ENCODE assay signal across 12 cellular contexts in genomic region chr15:70870066-70870465, GRCh38. TPM values are rescaled to one million over a fixed set of nuclear protein-coding genes. Genes with fewer than 3 reads are reported as not detected.
A peak's percentile ranks its signal among the peaks of the same experiment; 100 is the strongest.
DNase-seq lines count a peak whose midpoint lies in the region; ATAC-seq and TF ChIP-seq lines count a peak whose summit lies in the region.
"Had no signal": no experiment of that assay in that cellular context is flagged by ENCODE, and none has a peak within 500 bp of the region (broad histone marks: within the 10 kb centered on the region; RNA-seq: fewer than 3 reads in every experiment).

No MANE protein-coding gene starts in this region.

- H4K20me1 ChIP-seq in PC-9 (ENCODE audit: insufficient read depth) = no peaks in the 10 kb centered on the region

- H3K27ac ChIP-seq in brain microvascular endothelial cell (no peak overlapping the region), PC-9 (no peak overlapping the region)
- H3K27ac ChIP-seq: prostate gland had no signal

- no peak overlapping the region for H3K4me2 ChIP-seq in PC-9

- DNase-seq in ELR (ENCODE audit: low read depth) (peak; percentile 80), MG63 (peak; percentile 36), brain microvascular endothelial cell (peak; percentile 48), myocyte (ENCODE audit: low read depth) (peak; percentile 86), PC-9 (no peak), D341Med (ENCODE audit: low spot score) (no peak)
- no peak for DNase-seq in central memory CD4-positive, alpha-beta T cell
- DNase-seq: CD8-positive, alpha-beta T cell; NCI-H774 had no signal

- TF ChIP-seq CTCF in brain microvascular endothelial cell (IDR thresholded peaks at IDR 0.05; ENCODE audit: low read depth, low read length, missing control alignments) = no peak
- TF ChIP-seq CTCF in PC-9 (conservative IDR thresholded peaks at IDR 0.05) = no peak

- intact Hi-C loops in PC-9 (cut with micrococcal nuclease; ENCODE audit: unreplicated experiment) = loop anchor here (10.0 kb wide), 1 partner anchor 45 kb away; no protein-coding TSS in a partner anchor

- in situ Hi-C loops in brain microvascular endothelial cell (cut with HindIII; ENCODE audit: low pct_ligation_motif_present, low sequenced_read_pairs) = no loop called here

- no peak overlapping the region for H3K4me3 ChIP-seq in MG63
- H3K4me3 ChIP-seq in brain microvascular endothelial cell (ENCODE audit: low read depth, low read length) = no peak overlapping the region
- H3K4me3 ChIP-seq in PC-9 = no peak overlapping the region
- H3K4me3 ChIP-seq: prostate gland had no signal

- no peaks in the 10 kb centered on the region for H3F3A ChIP-seq in PC-9 (ENCODE audit: insufficient read depth, low read depth)

- H3K9me3 ChIP-seq in MG63 (peaks cover 4% of the 10 kb centered on the region; the same call in 1 of the 2 replicates), PC-9 (ENCODE audit: insufficient read depth, low read depth) (no peaks in the 10 kb centered on the region)
- H3K9me3 ChIP-seq: prostate gland had no signal

- no peaks in the 10 kb centered on the region for H3K27me3 ChIP-seq in MG63
- no peaks in the 10 kb centered on the region for H3K27me3 ChIP-seq in brain microvascular endothelial cell (replicated peaks)
- H3K27me3 ChIP-seq in PC-9 (ENCODE audit: insufficient read depth, low read depth) = no peaks in the 10 kb centered on the region

- ATAC-seq in GM18873 (IDR thresholded peaks at IDR 0.05; ENCODE audit: low FRiP score, unreplicated experiment) = no peak
- ATAC-seq: CD8-positive, alpha-beta T cell had no signal

- H3K36me3 ChIP-seq in MG63 = no peaks in the 10 kb centered on the region
- H3K36me3 ChIP-seq in brain microvascular endothelial cell (replicated peaks) = no peaks in the 10 kb centered on the region
- no peaks in the 10 kb centered on the region for H3K36me3 ChIP-seq in PC-9 (ENCODE audit: low read depth)
- H3K36me3 ChIP-seq: prostate gland had no signal

- no peaks in the 10 kb centered on the region for H3K9me2 ChIP-seq in PC-9 (ENCODE audit: insufficient read depth)

- H2AFZ ChIP-seq in PC-9 = no peak overlapping the region

- no peaks in the 10 kb centered on the region for H3K79me2 ChIP-seq in PC-9 (ENCODE audit: low read depth)

- H3K4me1 ChIP-seq in PC-9 (replicated peaks; ENCODE audit: insufficient read depth) = no peaks in the 10 kb centered on the region
- H3K4me1 ChIP-seq: prostate gland had no signal

- CTCF ChIA-PET in PC-9 (lab: Charles Lee) = interaction anchor here (1.0 kb wide), 1 partner anchor 36 kb away, joined by 3 read pairs; no protein-coding TSS in a partner anchor

- BruUV-seq in PC-9 (replicated peaks; lab: Mats Ljungman, UMichigan) = no TSS peak

- POLR2A ChIA-PET in PC-9 (lab: Charles Lee; ENCODE audit: unreplicated experiment) = interaction anchor here (0.6 kb wide), 1 partner anchor 52 kb away, joined by 7 read pairs; no protein-coding TSS in a partner anchor

RNA-seq across cellular contexts. Expression of gene LARP6, which starts 16.1 kb away (rescaled TPM):
- total RNA-seq in MG63 (2014; rRNA removed; shearing (Covaris generic); ENCODE audit: low replicate concordance) = 62.8 and 116 TPM in 2 replicates
- total RNA-seq in myocyte (20.6 and 44.4 TPM in 2 replicates), PC-9 (2021) (31.2 and 33.4 TPM in 2 replicates)
- 118 TPM for polyA plus RNA-seq in myocyte (2012)
- total RNA-seq: CD8-positive, alpha-beta T cell; T-helper 2 cell treated with Interferon-gamma antibody and Interleukin-4, amounts not matched to agents 100 ng/mL and 5 ng/mL, for 36 hours had no signal

RNA-seq across cellular contexts. Expression of gene THAP10, which starts 22.2 kb away (rescaled TPM):
- 5.6 and 8.9 TPM in 2 replicates for total RNA-seq in MG63 (2014; rRNA removed; shearing (Covaris generic); ENCODE audit: low replicate concordance)
- total RNA-seq in myocyte (1.8 and 2.7 TPM in 2 replicates), PC-9 (2021) (4.2 and 5.5 TPM in 2 replicates)
- 0.82 TPM for polyA plus RNA-seq in myocyte (2012)
- total RNA-seq: CD8-positive, alpha-beta T cell had no signal

RNA-seq across cellular contexts. Expression of gene LRRC49, which starts 22.6 kb away (rescaled TPM):
- 8.3 and 18.1 TPM in 2 replicates for total RNA-seq in MG63 (2014; rRNA removed; shearing (Covaris generic); ENCODE audit: low replicate concordance)
- 4.0 and 4.1 TPM in 2 replicates for total RNA-seq in myocyte
- polyA plus RNA-seq in myocyte (2012) = 1.8 TPM
- 6.2 and 6.3 TPM in 2 replicates for total RNA-seq in PC-9 (2021)
- total RNA-seq: CD8-positive, alpha-beta T cell; T-helper 2 cell treated with Interferon-gamma antibody and Interleukin-4, amounts not matched to agents 100 ng/mL and 5 ng/mL, for 36 hours had no signal

Comparison
In these comparisons a context has a peak if more than half of its experiments do, and no peak if none do; other contexts are left out.
1. DNase-seq: peak in ELR (single experiment), MG63 (single experiment), brain microvascular endothelial cell (single experiment) and myocyte (single experiment); none in PC-9 (0 of 2), D341Med (single experiment) and central memory CD4-positive, alpha-beta T cell (single experiment).